Comparison of ENCODE assay signal across 1 cellular context in genomic region chr7:49778731-49779270, GRCh38.
TF ChIP-seq lines count a peak whose summit lies in the region.

No MANE protein-coding gene starts in this region.

TF ChIP-seq in GM23338, 12 proteins besides CTCF, POLR2A, EP300 and RAD21 (continued from another document):
- TF ChIP-seq ZNF462 (CRISPR knock-in tag; IDR thresholded peaks at IDR 0.05) (no peak), CREB1 (CRISPR knock-in tag; IDR thresholded peaks at IDR 0.05; ENCODE audit: low read depth) (no peak), JUNB (IDR thresholded peaks at IDR 0.05; ENCODE audit: unreplicated experiment) (no peak), ETS1 (IDR thresholded peaks at IDR 0.05) (no peak)
